In genomic region chr2:174574657-174575056, GRCh38 we compare ENCODE assay signal across 14 cellular contexts. TPM values are rescaled to one million over a fixed set of nuclear protein-coding genes. Genes with fewer than 3 reads are reported as not detected.
DNase-seq lines count a peak whose midpoint lies in the region; ATAC-seq and TF ChIP-seq lines count a peak whose summit lies in the region.
"Had no signal": no experiment of that assay in that cellular context is flagged by ENCODE, and none has a peak within 500 bp of the region (broad histone marks: within the 10 kb centered on the region; RNA-seq: fewer than 3 reads in every experiment).

No MANE protein-coding gene starts in this region.

- H2BK15ac ChIP-seq in IMR-90 (ENCODE audit: low read depth, low read length) (no peak overlapping the region), mesendoderm (replicated peaks; ENCODE audit: low read depth) (no peak overlapping the region)

- no peak overlapping the region for H4K5ac ChIP-seq in IMR-90 (ENCODE audit: low read depth, low read length)
- no peak overlapping the region for H4K5ac ChIP-seq in mesendoderm (ENCODE audit: low read length)

- H2AK5ac ChIP-seq in IMR-90 (ENCODE audit: low read depth, low read length) (no peak overlapping the region), mesendoderm (ENCODE audit: low read length) (no peak overlapping the region)

- H3K9me3 ChIP-seq in IMR-90 (ENCODE audit: control insufficient read depth, insufficient read depth, low read length): no peaks in the 10 kb centered on the region
- H3K9me3 ChIP-seq in PC-9 (ENCODE audit: insufficient read depth, low read depth): no peaks in the 10 kb centered on the region
- H3K9me3 ChIP-seq: lower lobe of right lung had no signal

- no peak overlapping the region for H4K8ac ChIP-seq in IMR-90 (ENCODE audit: low read depth in 2 of 2, low read length in 2 of 2)
- no peak overlapping the region for H4K8ac ChIP-seq in mesendoderm (ENCODE audit: low read depth, low read length)

- H3K4me3 ChIP-seq in IMR-90 (ENCODE audit: insufficient read depth, low read depth, low read length) (no peak overlapping the region), PC-9 (no peak overlapping the region), mesendoderm (ENCODE audit: low read length) (no peak overlapping the region)
- H3K4me3 ChIP-seq: lower lobe of right lung had no signal

- H3F3A ChIP-seq in PC-9 (ENCODE audit: insufficient read depth, low read depth): no peaks in the 10 kb centered on the region

- intact Hi-C loops in IMR-90 (cut with micrococcal nuclease): no loop called here
- intact Hi-C loops in activated CD8-positive, alpha-beta T cell treated with anti-CD3 and anti-CD28 coated beads for 36 hours (cut with micrococcal nuclease): no loop called here
- intact Hi-C loops in PC-9 (cut with micrococcal nuclease; ENCODE audit: unreplicated experiment): loop anchor here (10.0 kb wide), 1 partner anchor 410 kb away; no protein-coding TSS in a partner anchor

- no peak overlapping the region for H3K9ac ChIP-seq in IMR-90 (ENCODE audit: low read depth, low read length)
- H3K9ac ChIP-seq in mesendoderm (ENCODE audit: low read length): no peak overlapping the region

- CTCF ChIA-PET in IMR-90 (lab: Yijun Ruan, JAX) (interaction anchor here (0.6 kb wide), 2 partner anchors 123 to 671 kb away, joined by 3 to 5 read pairs; no protein-coding TSS in a partner anchor), PC-9 (lab: Charles Lee) (no interaction called here)
- CTCF ChIA-PET in activated CD8-positive, alpha-beta T cell treated with anti-CD3 and anti-CD28 coated beads for 36 hours (lab: Charles Lee): interaction anchor here (0.6 to 4.3 kb wide), 10 partner anchors 12 to 126 kb away, joined by 3 to 50 read pairs (median 4); no protein-coding TSS in a partner anchor

- H3K4me1 ChIP-seq in IMR-90 (ENCODE audit: control insufficient read depth, insufficient read depth, low read length) (no peaks in the 10 kb centered on the region; the same call in 1 of the 2 replicates), PC-9 (replicated peaks; ENCODE audit: insufficient read depth) (0 out of 2 replicates have a peak, but pooled peaks cover 5% of the 10 kb centered on the region), mesendoderm (ENCODE audit: control insufficient read depth, low read depth, low read length) (no peaks in the 10 kb centered on the region)

- no peaks in the 10 kb centered on the region for H3K9me3 Mint-ChIP-seq in activated CD8-positive, alpha-beta T cell treated with anti-CD3 and anti-CD28 coated beads for 36 hours
- H3K9me3 Mint-ChIP-seq in naive B cell: no peaks in the 10 kb centered on the region
- H3K9me3 Mint-ChIP-seq: activated T-helper 2 cell treated with anti-CD3 and anti-CD28 coated beads, Interferon-gamma antibody, Interleukin-2, Interleukin-4, amounts not matched to agents 10 μg/mL and 5 μg/mL and 100 μg/mL, durations not matched to agents 14 hours and 24 hours and 36 hours had no signal

- H3K36me3 ChIP-seq in IMR-90 (ENCODE audit: control insufficient read depth, insufficient read depth, low read length) (peaks cover 21% of the 10 kb centered on the region), PC-9 (ENCODE audit: low read depth) (no peaks in the 10 kb centered on the region), mesendoderm (ENCODE audit: control insufficient read depth, insufficient read depth, low read length) (peaks cover 3% of the 10 kb centered on the region)

- no peak overlapping the region for H3K4ac ChIP-seq in IMR-90 (ENCODE audit: low read depth, low read length)
- no peak overlapping the region for H3K4ac ChIP-seq in mesendoderm (ENCODE audit: low read depth, low read length)

- H3K18ac ChIP-seq in IMR-90 (ENCODE audit: low read depth, low read length) (no peak overlapping the region), mesendoderm (ENCODE audit: low read length) (no peak overlapping the region)

- peak overlapping the region; percentile 77 for H3K27ac Mint-ChIP-seq in activated CD8-positive, alpha-beta T cell treated with anti-CD3 and anti-CD28 coated beads for 36 hours
- peak overlapping the region; percentile 4 to 90 (median 40) for H3K27ac Mint-ChIP-seq in naive B cell

- no peak overlapping the region for H2BK20ac ChIP-seq in IMR-90 (ENCODE audit: low read depth, low read length)

- H3K14ac ChIP-seq in IMR-90 (replicated peaks; ENCODE audit: low read depth, low read length): no peak overlapping the region

- ATAC-seq in IMR-90 (ENCODE audit: low read depth) (no peak), naive B cell (ENCODE audit: low read depth in 2 of 2) (no peak), HG03108 (IDR thresholded peaks at IDR 0.05; ENCODE audit: unreplicated experiment) (no peak)
- ATAC-seq in activated CD8-positive, alpha-beta T cell treated with anti-CD3 and anti-CD28 coated beads for 36 hours: no peak
- ATAC-seq: lower lobe of right lung had no signal

- H4K20me1 ChIP-seq in IMR-90 (ENCODE audit: insufficient read depth, low read length) (no peaks in the 10 kb centered on the region), PC-9 (ENCODE audit: insufficient read depth) (peaks cover 5% of the 10 kb centered on the region; the same call in 1 of the 2 replicates)

- H3K9me2 ChIP-seq in PC-9 (ENCODE audit: insufficient read depth): no peaks in the 10 kb centered on the region; the same call in 1 of the 2 replicates

- H4K91ac ChIP-seq in IMR-90 (ENCODE audit: insufficient read depth, low read depth, low read length): no peak overlapping the region

- peaks cover 71% of the 10 kb centered on the region for H3K4me1 Mint-ChIP-seq in activated CD8-positive, alpha-beta T cell treated with anti-CD3 and anti-CD28 coated beads for 36 hours (ENCODE audit: low read depth)
- H3K4me1 Mint-ChIP-seq in naive B cell: peaks cover 16 to 36% (median 22%) of the 10 kb centered on the region in 3 donors

- H3K56ac ChIP-seq in IMR-90 (ENCODE audit: extremely low read depth, insufficient read depth, low read length) (no peak overlapping the region), mesendoderm (ENCODE audit: low read length) (no peak overlapping the region)

- in situ Hi-C loops in IMR-90 (cut with MboI; ENCODE audit: low sequenced_read_pairs): loop anchor here (5.0 kb wide), 1 partner anchor 118 kb away; no protein-coding TSS in a partner anchor

- H2BK5ac ChIP-seq in IMR-90 (ENCODE audit: low read depth, low read length, poor library complexity, severe bottlenecking): no peak overlapping the region
- H2BK5ac ChIP-seq in mesendoderm (ENCODE audit: low read length): no peak overlapping the region

- no peak for TF ChIP-seq RAD21 in IMR-90 (IDR thresholded peaks at IDR 0.05; ENCODE audit: low read length)

- dilution Hi-C loops in IMR-90 (cut with HindIII; ENCODE audit: low sequenced_read_pairs, unreplicated experiment): no loop called here

- H3K4me3 Mint-ChIP-seq in activated CD8-positive, alpha-beta T cell treated with anti-CD3 and anti-CD28 coated beads for 36 hours: no peak overlapping the region
- no peak overlapping the region for H3K4me3 Mint-ChIP-seq in naive B cell

- H3K23ac ChIP-seq in IMR-90 (ENCODE audit: low read depth, low read length) (no peak overlapping the region), mesendoderm (ENCODE audit: low read length) (no peak overlapping the region)

- DNase-seq in NCI-H2171 treated with DMSO at 0.1 percent for 48 hours (lab: John Stamatoyannopoulos, UW) (peak; percentile 63), NCI-H2171 (lab: John Stamatoyannopoulos, UW) (no peak), IMR-90 (peak; percentile 62), naive B cell (no peak), PC-9 (no peak), mesendoderm (no peak)
- no peak for DNase-seq in activated CD8-positive, alpha-beta T cell treated with anti-CD3 and anti-CD28 coated beads for 36 hours
- DNase-seq: activated CD4-positive, CD25-positive, alpha-beta regulatory T cell treated with anti-CD3 and anti-CD28 coated beads, Interleukin-2, amount 50 U/mL, for 72 hours; Calu3; lower lobe of right lung; NCI-H187 had no signal

- H3K79me2 ChIP-seq in PC-9 (ENCODE audit: low read depth) (no peaks in the 10 kb centered on the region), mesendoderm (ENCODE audit: control insufficient read depth, insufficient read depth, low read length) (no peaks in the 10 kb centered on the region)

- H3K9me1 ChIP-seq in IMR-90 (ENCODE audit: insufficient read depth, low read length): no peaks in the 10 kb centered on the region

- H3K4me2 ChIP-seq in IMR-90 (ENCODE audit: low read depth, low read length): no peak overlapping the region
- H3K4me2 ChIP-seq in PC-9: no peak overlapping the region
- H3K4me2 ChIP-seq in mesendoderm (ENCODE audit: low read length): no peak overlapping the region

- no peak overlapping the region for H2AK9ac ChIP-seq in IMR-90 (replicated peaks; ENCODE audit: low read depth, low read length, poor library complexity)

- no peak overlapping the region for H2AFZ ChIP-seq in IMR-90 (replicated peaks; ENCODE audit: low read length, poor library complexity)
- H2AFZ ChIP-seq in PC-9: no peak overlapping the region

- BruUV-seq in IMR-90 (replicated peaks; lab: Mats Ljungman, UMichigan): no TSS peak
- no TSS peak for BruUV-seq in PC-9 (replicated peaks; lab: Mats Ljungman, UMichigan)

- POLR2A ChIA-PET in IMR-90 (lab: Charles Lee; ENCODE audit: unreplicated experiment) (no interaction called here), PC-9 (lab: Charles Lee; ENCODE audit: unreplicated experiment) (interaction anchor here (0.9 kb wide), 1 partner anchor 35 kb away, joined by 9 read pairs; no protein-coding TSS in a partner anchor)
- POLR2A ChIA-PET in activated CD8-positive, alpha-beta T cell treated with anti-CD3 and anti-CD28 coated beads for 36 hours (lab: Charles Lee): interaction anchor here (0.7 to 1.8 kb wide), 5 partner anchors 9 to 112 kb away, joined by 3 to 5 read pairs (median 4); no protein-coding TSS in a partner anchor

- no peak overlapping the region for H2BK120ac ChIP-seq in IMR-90 (ENCODE audit: low read depth, low read length)
- no peak overlapping the region for H2BK120ac ChIP-seq in mesendoderm (ENCODE audit: low read depth, low read length)

- H3K36me3 Mint-ChIP-seq in activated CD8-positive, alpha-beta T cell treated with anti-CD3 and anti-CD28 coated beads for 36 hours (ENCODE audit: low read depth): peaks cover 81% of the 10 kb centered on the region
- H3K36me3 Mint-ChIP-seq in naive B cell: peaks cover 23 to 25% of the 10 kb centered on the region in 2 donors

- H3K27ac ChIP-seq in IMR-90 (ENCODE audit: insufficient read depth, low read length) (no peak overlapping the region), PC-9 (no peak overlapping the region), mesendoderm (ENCODE audit: low read depth, low read length) (no peak overlapping the region)
- H3K27ac ChIP-seq: epithelial cell of prostate, lower lobe of right lung had no signal

- no peak for TF ChIP-seq POLR2A in IMR-90 (IDR thresholded peaks at IDR 0.05; ENCODE audit: low read depth, low read length)

- H3K79me1 ChIP-seq in IMR-90 (ENCODE audit: low read depth in 1 of 2, low read length in 2 of 2) (no peaks in the 10 kb centered on the region; a peak in 1 of 4 replicates), mesendoderm (ENCODE audit: low read length) (no peaks in the 10 kb centered on the region)

- H3K27me3 ChIP-seq in IMR-90 (ENCODE audit: control insufficient read depth, insufficient read depth, low read length) (no peaks in the 10 kb centered on the region), PC-9 (ENCODE audit: insufficient read depth, low read depth) (no peaks in the 10 kb centered on the region), mesendoderm (ENCODE audit: insufficient read depth, low read length, poor library complexity) (no peaks in the 10 kb centered on the region)

- no CpG with 5 or more reads among the region's 2 CpGs for WGBS in IMR-90 (ENCODE audit: extremely low coverage in 2 of 2, insufficient read length in 1 of 2), 2 experiments
- WGBS in mesendoderm (ENCODE audit: extremely low coverage, insufficient coverage, low lambda C conversion rate): no CpG with 5 or more reads among the region's 2 CpGs

- H3K27me3 Mint-ChIP-seq in activated CD8-positive, alpha-beta T cell treated with anti-CD3 and anti-CD28 coated beads for 36 hours: no peaks in the 10 kb centered on the region
- no peaks in the 10 kb centered on the region for H3K27me3 Mint-ChIP-seq in naive B cell

- no peak for TF ChIP-seq CTCF in IMR-90 (conservative IDR thresholded peaks at IDR 0.05; ENCODE audit: low read depth, low read length)
- no peak for TF ChIP-seq CTCF in activated CD8-positive, alpha-beta T cell treated with anti-CD3 and anti-CD28 coated beads for 36 hours (IDR thresholded peaks at IDR 0.05)
- TF ChIP-seq CTCF in PC-9 (conservative IDR thresholded peaks at IDR 0.05): no peak

RNA-seq across cellular contexts. Expression of gene WIPF1, which starts 22.9 kb away (rescaled TPM):
- total RNA-seq in IMR-90 (2012; rRNA removed) (2.7 and 3.3 TPM in 2 replicates), PC-9 (2021) (0.46 and 1.3 TPM in 2 replicates)
- polyA plus RNA-seq in IMR-90 (2012; rRNA removed) (13.5 and 14.2 TPM in 2 replicates), naive B cell (ENCODE audit: low read depth in 6 of 6) (100 to 1,000 TPM in 1 of 6 donors, 10 to 100 TPM in 5; 67.8 to 119 (median 95.5) TPM)
- 5.5 and 14.1 TPM in 2 replicates for polyA plus RNA-seq in IMR-90 (2012; cell fraction: cytosol; rRNA removed)
- polyA plus RNA-seq in IMR-90 (2012; cell fraction: nucleus; rRNA removed; ENCODE audit: low replicate concordance): 10.0 and 12.1 TPM in 2 replicates
- 100 to 1,000 TPM; 361 to 365 TPM for total RNA-seq in activated CD8-positive, alpha-beta T cell treated with anti-CD3 and anti-CD28 coated beads for 36 hours
- 11.6 TPM for polyA plus RNA-seq in mesendoderm (2013, experiment 1 of 2)
- 12.1 TPM for polyA plus RNA-seq in mesendoderm (2013, experiment 2 of 2)

Comparison
In these comparisons a context has a peak if more than half of its experiments do, and no peak if none do; other contexts are left out.
1. DNase-seq: peak in NCI-H2171 treated with DMSO at 0.1 percent for 48 hours (single experiment) and IMR-90 (single experiment); none in NCI-H2171 (single experiment), activated CD8-positive, alpha-beta T cell treated with anti-CD3 and anti-CD28 coated beads for 36 hours (single experiment), naive B cell (single experiment), PC-9 (0 of 2) and mesendoderm (single experiment).
2. RNA of gene WIPF1, which starts 22.9 kb away (total RNA-seq): 361 to 365 TPM in activated CD8-positive, alpha-beta T cell treated with anti-CD3 and anti-CD28 coated beads for 36 hours; 2.7 to 3.3 TPM in IMR-90 and 0.46 to 1.3 TPM in PC-9; every median in the first group is over 10 times any median in the second.